Comparison of ENCODE assay signal across 13 cellular contexts in the genomic region with DNA sequence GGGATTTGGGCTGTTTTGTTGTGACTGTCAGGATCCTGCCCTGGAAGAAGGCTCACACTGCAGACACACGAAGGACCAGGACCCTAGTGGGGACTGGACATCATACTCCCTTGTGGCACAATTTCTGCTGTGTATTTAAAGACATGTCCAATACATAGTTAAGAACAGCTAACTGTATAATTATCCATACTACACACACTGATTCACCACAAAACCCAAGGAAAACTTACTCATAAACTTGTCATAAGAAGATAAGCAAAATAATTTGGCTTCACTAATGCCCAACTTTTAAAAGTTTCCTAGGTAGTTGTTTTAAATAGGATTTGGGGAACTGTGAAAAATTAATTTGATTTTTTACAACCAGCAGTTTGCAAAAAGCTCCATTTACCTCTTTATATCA. TPM values are rescaled to one million over a fixed set of nuclear protein-coding genes. Genes with fewer than 3 reads are reported as not detected.
A peak's percentile ranks its signal among the peaks of the same experiment; 100 is the strongest.
DNase-seq lines count a peak whose midpoint lies in the region; ATAC-seq and TF ChIP-seq lines count a peak whose summit lies in the region.
"Had no signal": no experiment of that assay in that cellular context is flagged by ENCODE, and none has a peak within 500 bp of the region (broad histone marks: within the 10 kb centered on the region; RNA-seq: fewer than 3 reads in every experiment).

No MANE protein-coding gene starts in this region.

- POLR2A ChIA-PET in HEK293T (lab: Yijun Ruan, JAX): no interaction called here

- H3K27me3 ChIP-seq in hepatocyte (no peaks in the 10 kb centered on the region), skeletal muscle tissue (ENCODE audit: control insufficient read depth in 3 of 3, insufficient read depth in 3 of 3, low read length in 3 of 3) (no peaks in the 10 kb centered on the region)

- 76% methylated on average over 1 of the region's 1 CpG for WGBS in hepatocyte (ENCODE audit: low lambda C conversion rate, missing lambda C conversion rate)

- H3K9me3 ChIP-seq in hepatocyte (ENCODE audit: low read depth) (no peaks in the 10 kb centered on the region), skeletal muscle tissue (ENCODE audit: control insufficient read depth in 3 of 3, low read length in 3 of 3) (no peaks in the 10 kb centered on the region)

- H3K9ac ChIP-seq in skeletal muscle tissue (ENCODE audit: low read depth in 1 of 3, low read length in 3 of 3): no peak overlapping the region

- TF ChIP-seq CTCF in hepatocyte (IDR thresholded peaks at IDR 0.05; ENCODE audit: poor library complexity): no peak

- DNase-seq in ELR (ENCODE audit: low read depth) (peak; percentile 79), amniotic epithelial cell (ENCODE audit: low read depth) (peak; percentile 64), hepatocyte (ENCODE audit: low spot score) (no peak), HEK293T (ENCODE audit: extremely low spot score) (no peak)
- no peak for DNase-seq in activated CD4-positive, CD25-positive, alpha-beta regulatory T cell treated with anti-CD3 and anti-CD28 coated beads, Interleukin-2, amount 50 U/mL, for 72 hours
- DNase-seq: activated CD4-positive, alpha-beta memory T cell treated with anti-CD3 and anti-CD28 coated beads for 36 hours; NCI-H1048; NCI-H345; stimulated activated CD4-positive, alpha-beta T cell treated with anti-CD3 and anti-CD28 coated beads, Interleukin-4, amount 100 ng/mL, for 4 hours; stimulated activated naive CD4-positive, alpha-beta T cell had no signal

- peaks cover 88% of the 10 kb centered on the region for H3K79me2 ChIP-seq in hepatocyte

- peak overlapping the region; percentile 71 for H3K27ac ChIP-seq in hepatocyte
- H3K27ac ChIP-seq in skeletal muscle tissue (ENCODE audit: low read depth, low read length): peak overlapping the region; percentile 69

- CTCF ChIA-PET in HEK293T (lab: Yijun Ruan, JAX): no interaction called here

- H3K9me2 ChIP-seq in hepatocyte (replicated peaks; ENCODE audit: insufficient read depth): no peaks in the 10 kb centered on the region

- no peak overlapping the region for H3K4me2 ChIP-seq in hepatocyte

- H3K36me3 ChIP-seq in hepatocyte (replicated peaks; ENCODE audit: insufficient read depth, low read depth): no peaks in the 10 kb centered on the region
- no peaks in the 10 kb centered on the region for H3K36me3 ChIP-seq in skeletal muscle tissue (ENCODE audit: control insufficient read depth in 3 of 3, insufficient read depth in 3 of 3, low read length in 3 of 3)

- H3K4me1 ChIP-seq in hepatocyte (ENCODE audit: insufficient read depth) (peaks cover 43% of the 10 kb centered on the region), skeletal muscle tissue (ENCODE audit: control insufficient read depth in 3 of 3, insufficient read depth in 3 of 3, low read length in 3 of 3) (peaks cover 51 to 78% (median 65%) of the 10 kb centered on the region in 3 donors)

- H3K4me3 ChIP-seq in hepatocyte: no peak overlapping the region
- no peak overlapping the region for H3K4me3 ChIP-seq in skeletal muscle tissue (ENCODE audit: low read length in 3 of 3)

- ATAC-seq in GM21526 (IDR thresholded peaks at IDR 0.05; ENCODE audit: low FRiP score, unreplicated experiment) (no peak), HG02981 (IDR thresholded peaks at IDR 0.05; ENCODE audit: unreplicated experiment) (no peak)

- H2AFZ ChIP-seq in hepatocyte: no peak overlapping the region

- H4K20me1 ChIP-seq in hepatocyte (ENCODE audit: insufficient read depth, poor library complexity, severe bottlenecking): peaks cover 11% of the 10 kb centered on the region

TF ChIP-seq in HEK293T, 16 proteins besides CTCF, POLR2A, EP300 and RAD21:
- no peak for TF ChIP-seq ELF4 (IDR thresholded peaks at IDR 0.05)
- no peak for TF ChIP-seq TARDBP (IDR thresholded peaks at IDR 0.05)
- TF ChIP-seq FOXM1 (IDR thresholded peaks at IDR 0.05; ENCODE audit: borderline replicate concordance): no peak
- TF ChIP-seq LEF1 (IDR thresholded peaks at IDR 0.05; ENCODE audit: borderline replicate concordance): no peak
- TF ChIP-seq, protein P1, sequence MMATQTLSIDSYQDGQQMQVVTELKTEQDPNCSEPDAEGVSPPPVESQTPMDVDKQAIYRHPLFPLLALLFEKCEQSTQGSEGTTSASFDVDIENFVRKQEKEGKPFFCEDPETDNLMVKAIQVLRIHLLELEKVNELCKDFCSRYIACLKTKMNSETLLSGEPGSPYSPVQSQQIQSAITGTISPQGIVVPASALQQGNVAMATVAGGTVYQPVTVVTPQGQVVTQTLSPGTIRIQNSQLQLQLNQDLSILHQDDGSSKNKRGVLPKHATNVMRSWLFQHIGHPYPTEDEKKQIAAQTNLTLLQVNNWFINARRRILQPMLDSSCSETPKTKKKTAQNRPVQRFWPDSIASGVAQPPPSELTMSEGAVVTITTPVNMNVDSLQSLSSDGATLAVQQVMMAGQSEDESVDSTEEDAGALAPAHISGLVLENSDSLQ (IDR thresholded peaks at IDR 0.05): no peak
- TF ChIP-seq BHLHE40 (IDR thresholded peaks at IDR 0.05; ENCODE audit: borderline replicate concordance): no peak
- no peak for TF ChIP-seq FOXA1 (IDR thresholded peaks at IDR 0.05)
- TF ChIP-seq SUZ12 (IDR thresholded peaks at IDR 0.05): no peak
- no peak for TF ChIP-seq HDGF (IDR thresholded peaks at IDR 0.05; ENCODE audit: borderline replicate concordance)
- TF ChIP-seq L3MBTL2 (conservative IDR thresholded peaks at IDR 0.05): no peak
- no peak for TF ChIP-seq ARNT (IDR thresholded peaks at IDR 0.05)

RNA-seq across cellular contexts. Expression of a gene that starts 46.1 kb away (rescaled TPM):
- total RNA-seq in hepatocyte: 15.5 and 17.1 TPM in 2 replicates
- 5.6 and 6.2 TPM in 2 replicates for polyA plus RNA-seq in hepatocyte
- 8.9 TPM for total RNA-seq in skeletal muscle tissue

Comparison
In these comparisons a context has a peak if more than half of its experiments do, and no peak if none do; other contexts are left out.
1. DNase-seq: peak in ELR (single experiment) and amniotic epithelial cell (single experiment); none in hepatocyte (single experiment), HEK293T (single experiment) and activated CD4-positive, CD25-positive, alpha-beta regulatory T cell treated with anti-CD3 and anti-CD28 coated beads, Interleukin-2, amount 50 U/mL, for 72 hours (single experiment).